12 cellular contexts compared by ENCODE assay signal in the genomic region with DNA sequence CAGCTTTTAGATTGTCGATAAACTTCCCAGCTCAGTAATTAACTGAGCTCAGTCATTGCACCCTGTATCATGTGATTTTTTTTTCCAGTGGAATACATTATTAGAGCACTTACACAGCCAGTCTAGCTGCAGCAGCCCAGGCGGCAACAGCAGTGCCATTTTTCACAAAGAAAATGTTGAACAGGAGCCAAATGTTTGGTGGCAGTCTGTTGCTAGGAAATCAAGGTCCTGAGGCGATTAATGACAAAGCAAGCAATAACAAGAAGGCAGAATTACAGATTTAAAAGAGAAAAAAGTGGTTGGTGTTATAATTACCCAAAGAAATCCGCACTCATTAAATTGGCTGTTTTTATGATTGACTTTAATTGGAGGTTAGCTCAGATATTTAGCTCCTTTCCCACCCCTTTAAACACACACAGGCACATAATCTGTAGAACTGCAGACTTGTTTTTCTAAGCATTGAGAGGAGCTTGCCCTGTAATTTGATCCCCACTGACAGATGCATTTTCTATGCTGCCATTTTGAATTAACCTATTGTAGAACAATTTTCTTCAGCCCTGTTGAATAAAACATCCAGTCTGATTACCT.
A peak's percentile ranks its signal among the peaks of the same experiment; 100 is the strongest.
DNase-seq lines count a peak whose midpoint lies in the region; ATAC-seq and TF ChIP-seq lines count a peak whose summit lies in the region.
"Had no signal": no experiment of that assay in that cellular context is flagged by ENCODE, and none has a peak within 500 bp of the region (broad histone marks: within the 10 kb centered on the region; RNA-seq: fewer than 3 reads in every experiment).

No MANE protein-coding gene starts in this region.

- POLR2A ChIA-PET in RWPE1 (lab: Yijun Ruan, JAX; ENCODE audit: low non-redundant PET): no interaction called here

- H3K4me1 Mint-ChIP-seq in activated naive CD4-positive, alpha-beta T cell treated with anti-CD3 and anti-CD28 coated beads, Interleukin-2, amount 10 ng/mL, durations not matched to agents 7 days and 5 days: peaks cover 7% of the 10 kb centered on the region

- H3K36me3 Mint-ChIP-seq in activated naive CD4-positive, alpha-beta T cell treated with anti-CD3 and anti-CD28 coated beads, Interleukin-2, amount 10 ng/mL, durations not matched to agents 7 days and 5 days: no peaks in the 10 kb centered on the region

- H3K27me3 ChIP-seq in HUES64 (ENCODE audit: insufficient read depth, low read length): no peaks in the 10 kb centered on the region
- H3K27me3 ChIP-seq: spleen had no signal

- no peak overlapping the region for H3K4me3 Mint-ChIP-seq in activated naive CD4-positive, alpha-beta T cell treated with anti-CD3 and anti-CD28 coated beads, Interleukin-2, amount 10 ng/mL, durations not matched to agents 7 days and 5 days
- H3K4me3 Mint-ChIP-seq: activated CD8-positive, alpha-beta T cell treated with anti-CD3 and anti-CD28 coated beads for 36 hours had no signal

- 84% methylated on average over 4 of the region's 4 CpGs for WGBS in HUES64

- 0 out of 2 replicates have a peak overlapping the region, but pooled peaks have one; percentile 11 for H3K4me3 ChIP-seq in HUES64 (ENCODE audit: low read length)
- H3K4me3 ChIP-seq in mucosa of descending colon: no peak overlapping the region
- H3K4me3 ChIP-seq: GM12878, spleen had no signal

- H3K9ac ChIP-seq in HUES64 (ENCODE audit: low read depth, low read length): peak overlapping the region; percentile 27; the same call in 1 of the 2 replicates

- DNase-seq in NCI-H524 treated with DMSO at 0.1 percent for 48 hours (lab: John Stamatoyannopoulos, UW) (peak; percentile 82), foreskin melanocyte (peak; percentile 54), retina (peak; percentile 89), RWPE1 (ENCODE audit: low spot score) (no peak), mucosa of descending colon (no peak)
- DNase-seq in activated naive CD4-positive, alpha-beta T cell treated with anti-CD3 and anti-CD28 coated beads, Interleukin-2, amount 10 ng/mL, durations not matched to agents 7 days and 5 days: no peak
- DNase-seq: activated CD8-positive, alpha-beta T cell treated with anti-CD3 and anti-CD28 coated beads for 36 hours; erythroblast; spleen had no signal

- H3K36me3 ChIP-seq in HUES64 (ENCODE audit: insufficient read depth, low read length): no peaks in the 10 kb centered on the region
- H3K36me3 ChIP-seq in mucosa of descending colon (ENCODE audit: low read depth): no peaks in the 10 kb centered on the region

- no peak overlapping the region for H3K27ac Mint-ChIP-seq in activated naive CD4-positive, alpha-beta T cell treated with anti-CD3 and anti-CD28 coated beads, Interleukin-2, amount 10 ng/mL, durations not matched to agents 7 days and 5 days
- H3K27ac Mint-ChIP-seq: activated CD8-positive, alpha-beta T cell treated with anti-CD3 and anti-CD28 coated beads for 36 hours had no signal

- H3K9me3 Mint-ChIP-seq in activated naive CD4-positive, alpha-beta T cell treated with anti-CD3 and anti-CD28 coated beads, Interleukin-2, amount 10 ng/mL, durations not matched to agents 7 days and 5 days: no peaks in the 10 kb centered on the region
- H3K9me3 Mint-ChIP-seq: activated CD8-positive, alpha-beta T cell treated with anti-CD3 and anti-CD28 coated beads for 36 hours had no signal

- H3K9me3 ChIP-seq in HUES64 (ENCODE audit: insufficient read depth, low read depth, low read length) (no peaks in the 10 kb centered on the region), mucosa of descending colon (no peaks in the 10 kb centered on the region)
- H3K9me3 ChIP-seq: spleen had no signal

- intact Hi-C loops in mucosa of descending colon (cut with DNase I, micrococcal nuclease): no loop called here

- ATAC-seq in HG03460 (IDR thresholded peaks at IDR 0.05; ENCODE audit: unreplicated experiment) (no peak), mucosa of descending colon (no peak)
- ATAC-seq: activated CD8-positive, alpha-beta T cell treated with anti-CD3 and anti-CD28 coated beads for 36 hours had no signal

- no peaks in the 10 kb centered on the region for H3K27me3 Mint-ChIP-seq in activated naive CD4-positive, alpha-beta T cell treated with anti-CD3 and anti-CD28 coated beads, Interleukin-2, amount 10 ng/mL, durations not matched to agents 7 days and 5 days
- H3K27me3 Mint-ChIP-seq: activated CD8-positive, alpha-beta T cell treated with anti-CD3 and anti-CD28 coated beads for 36 hours had no signal

- no peak for TF ChIP-seq CTCF in RWPE1 (conservative IDR thresholded peaks at IDR 0.05; ENCODE audit: low read depth)
- no peak for TF ChIP-seq CTCF in mucosa of descending colon (IDR thresholded peaks at IDR 0.05)

- H3K27ac ChIP-seq in HUES64 (ENCODE audit: low read depth, low read length) (peak overlapping the region; percentile 79), RWPE1 (no peak overlapping the region)

- H3K4me1 ChIP-seq in HUES64 (ENCODE audit: insufficient read depth, low read length): peaks cover 62% of the 10 kb centered on the region
- H3K4me1 ChIP-seq in mucosa of descending colon (ENCODE audit: low read depth): no peaks in the 10 kb centered on the region

- CTCF ChIA-PET in RWPE1 (lab: Yijun Ruan, JAX): interaction anchor here (0.6 kb wide), 1 partner anchor 17 kb away, joined by 3 read pairs; no protein-coding TSS in a partner anchor
- CTCF ChIA-PET in activated naive CD4-positive, alpha-beta T cell treated with anti-CD3 and anti-CD28 coated beads, Interleukin-2, amount 10 ng/mL, durations not matched to agents 7 days and 5 days (lab: Charles Lee): interaction anchor here (0.6 to 1.9 kb wide), 7 partner anchors 11 to 702 kb away, joined by 3 to 5 read pairs (median 3); no protein-coding TSS in a partner anchor

Comparison
In these comparisons a context has a peak if more than half of its experiments do, and no peak if none do; other contexts are left out.
1. DNase-seq: peak in NCI-H524 treated with DMSO at 0.1 percent for 48 hours (single experiment), foreskin melanocyte (single experiment) and retina (single experiment); none in RWPE1 (single experiment), activated naive CD4-positive, alpha-beta T cell treated with anti-CD3 and anti-CD28 coated beads, Interleukin-2, amount 10 ng/mL, durations not matched to agents 7 days and 5 days (single experiment) and mucosa of descending colon (0 of 3).